Comparison of ENCODE assay signal across 1 cellular context in the genomic region with DNA sequence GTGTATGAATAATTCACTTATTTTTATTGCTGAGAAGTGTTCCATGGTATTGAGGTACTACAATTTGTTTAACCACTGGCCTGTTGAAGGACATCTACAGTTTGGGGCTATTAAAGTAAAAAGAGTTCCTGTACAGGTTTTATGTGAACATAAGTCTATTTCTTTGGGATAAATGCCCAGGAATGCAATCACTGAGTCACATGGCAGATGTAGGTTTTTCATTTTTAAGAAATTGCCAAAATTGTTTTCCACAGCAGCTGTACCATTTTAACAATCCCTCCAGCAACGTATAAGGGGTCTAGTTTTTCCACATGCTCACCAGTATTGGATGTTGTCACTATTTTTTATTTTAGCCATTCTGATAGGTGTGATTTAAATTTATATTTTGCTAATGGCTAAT.
TF ChIP-seq lines count a peak whose summit lies in the region.

No MANE protein-coding gene starts in this region.

TF ChIP-seq in WTC11, 78 proteins besides CTCF, POLR2A, EP300 and RAD21 (continued from another document):
- TF ChIP-seq, protein P1, sequence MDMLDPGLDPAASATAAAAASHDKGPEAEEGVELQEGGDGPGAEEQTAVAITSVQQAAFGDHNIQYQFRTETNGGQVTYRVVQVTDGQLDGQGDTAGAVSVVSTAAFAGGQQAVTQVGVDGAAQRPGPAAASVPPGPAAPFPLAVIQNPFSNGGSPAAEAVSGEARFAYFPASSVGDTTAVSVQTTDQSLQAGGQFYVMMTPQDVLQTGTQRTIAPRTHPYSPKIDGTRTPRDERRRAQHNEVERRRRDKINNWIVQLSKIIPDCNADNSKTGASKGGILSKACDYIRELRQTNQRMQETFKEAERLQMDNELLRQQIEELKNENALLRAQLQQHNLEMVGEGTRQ (CRISPR knock-in tag; IDR thresholded peaks at IDR 0.05), result no peak
- TF ChIP-seq MYBL2 (CRISPR knock-in tag; IDR thresholded peaks at IDR 0.05) (no peak), ZBTB21 (CRISPR knock-in tag; IDR thresholded peaks at IDR 0.05; ENCODE audit: borderline replicate concordance) (no peak), NR1H2 (CRISPR knock-in tag; IDR thresholded peaks at IDR 0.05) (no peak), ZNF396 (CRISPR knock-in tag; IDR thresholded peaks at IDR 0.05; ENCODE audit: borderline replicate concordance) (no peak), ERG (CRISPR knock-in tag; IDR thresholded peaks at IDR 0.05) (no peak), IRF2 (CRISPR knock-in tag; IDR thresholded peaks at IDR 0.05; ENCODE audit: borderline replicate concordance, low read depth) (no peak), HMGA2 (CRISPR knock-in tag; IDR thresholded peaks at IDR 0.05) (no peak), JUN (CRISPR knock-in tag; IDR thresholded peaks at IDR 0.05) (no peak), JAZF1 (CRISPR knock-in tag; IDR thresholded peaks at IDR 0.05) (no peak), ZNF219 (CRISPR knock-in tag; IDR thresholded peaks at IDR 0.05; ENCODE audit: borderline replicate concordance) (no peak)
- TF ChIP-seq, protein P2, sequence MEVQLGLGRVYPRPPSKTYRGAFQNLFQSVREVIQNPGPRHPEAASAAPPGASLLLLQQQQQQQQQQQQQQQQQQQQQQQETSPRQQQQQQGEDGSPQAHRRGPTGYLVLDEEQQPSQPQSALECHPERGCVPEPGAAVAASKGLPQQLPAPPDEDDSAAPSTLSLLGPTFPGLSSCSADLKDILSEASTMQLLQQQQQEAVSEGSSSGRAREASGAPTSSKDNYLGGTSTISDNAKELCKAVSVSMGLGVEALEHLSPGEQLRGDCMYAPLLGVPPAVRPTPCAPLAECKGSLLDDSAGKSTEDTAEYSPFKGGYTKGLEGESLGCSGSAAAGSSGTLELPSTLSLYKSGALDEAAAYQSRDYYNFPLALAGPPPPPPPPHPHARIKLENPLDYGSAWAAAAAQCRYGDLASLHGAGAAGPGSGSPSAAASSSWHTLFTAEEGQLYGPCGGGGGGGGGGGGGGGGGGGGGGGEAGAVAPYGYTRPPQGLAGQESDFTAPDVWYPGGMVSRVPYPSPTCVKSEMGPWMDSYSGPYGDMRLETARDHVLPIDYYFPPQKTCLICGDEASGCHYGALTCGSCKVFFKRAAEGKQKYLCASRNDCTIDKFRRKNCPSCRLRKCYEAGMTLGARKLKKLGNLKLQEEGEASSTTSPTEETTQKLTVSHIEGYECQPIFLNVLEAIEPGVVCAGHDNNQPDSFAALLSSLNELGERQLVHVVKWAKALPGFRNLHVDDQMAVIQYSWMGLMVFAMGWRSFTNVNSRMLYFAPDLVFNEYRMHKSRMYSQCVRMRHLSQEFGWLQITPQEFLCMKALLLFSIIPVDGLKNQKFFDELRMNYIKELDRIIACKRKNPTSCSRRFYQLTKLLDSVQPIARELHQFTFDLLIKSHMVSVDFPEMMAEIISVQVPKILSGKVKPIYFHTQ (CRISPR knock-in tag; IDR thresholded peaks at IDR 0.05), result no peak
